8 cellular contexts compared by ENCODE assay signal in genomic region chr6:42520786-42521607, GRCh38. TPM values are rescaled to one million over a fixed set of nuclear protein-coding genes. Genes with fewer than 3 reads are reported as not detected.
DNase-seq lines count a peak whose midpoint lies in the region; ATAC-seq and TF ChIP-seq lines count a peak whose summit lies in the region.

No MANE protein-coding gene starts in this region.

- DNase-seq in RKO (ENCODE audit: low spot score) (peak; percentile 70), iris pigment epithelial cell (ENCODE audit: low read depth) (peak; percentile 44), GDM1 (lab: John Stamatoyannopoulos, UW) (no peak), psoas muscle (no peak), NCI-H1048 (lab: John Stamatoyannopoulos, UW) (no peak), SHP77 treated with DMSO at 0.1 percent for 48 hours (lab: John Stamatoyannopoulos, UW) (no peak)

- peak; percentile 76 for ATAC-seq in GM18520 (IDR thresholded peaks at IDR 0.05; ENCODE audit: unreplicated experiment)
- peak; percentile 62 for ATAC-seq in HG02840 (IDR thresholded peaks at IDR 0.05; ENCODE audit: low FRiP score, unreplicated experiment)
- no peak for ATAC-seq in psoas muscle

- H3K4me1 ChIP-seq in psoas muscle: no peaks in the 10 kb centered on the region

- WGBS in psoas muscle, 3 donors: 80 to 84% (median 81%) methylated on average over 6 of the region's 6 CpGs

- H3K9me3 ChIP-seq in psoas muscle: no peaks in the 10 kb centered on the region

- TF ChIP-seq CTCF in psoas muscle (IDR thresholded peaks at IDR 0.05): no peak

- H3K27ac ChIP-seq in psoas muscle: no peak overlapping the region

- no peaks in the 10 kb centered on the region for H3K36me3 ChIP-seq in psoas muscle (ENCODE audit: insufficient read depth in 1 of 2, low read depth in 1 of 2)

- H3K4me3 ChIP-seq in psoas muscle: no peak overlapping the region

- intact Hi-C loops in psoas muscle (cut with DNase I): no loop called here

- H3K27me3 ChIP-seq in psoas muscle (ENCODE audit: insufficient read depth in 3 of 3, low read length in 2 of 3): no peaks in the 10 kb centered on the region

RNA-seq across cellular contexts. Expression of gene UBR2, which starts 42.8 kb away (rescaled TPM):
- 10 to 100 TPM; 33.6 to 40.2 (median 34.3) TPM for total RNA-seq in psoas muscle
- polyA plus RNA-seq in psoas muscle: 10 to 100 TPM in 2 of 3 donors, 1 to 10 TPM in 1; 9.4 to 22.9 (median 11.0) TPM

Comparison
In these comparisons a context has a peak if more than half of its experiments do, and no peak if none do; other contexts are left out.
1. ATAC-seq: peak in GM18520 (single experiment) and HG02840 (single experiment); none in psoas muscle (0 of 4).
2. DNase-seq: peak in RKO (single experiment) and iris pigment epithelial cell (single experiment); none in GDM1 (single experiment), psoas muscle (0 of 2), NCI-H1048 (single experiment) and SHP77 treated with DMSO at 0.1 percent for 48 hours (single experiment).